Comparison of ENCODE assay signal across 18 cellular contexts in the genomic region with DNA sequence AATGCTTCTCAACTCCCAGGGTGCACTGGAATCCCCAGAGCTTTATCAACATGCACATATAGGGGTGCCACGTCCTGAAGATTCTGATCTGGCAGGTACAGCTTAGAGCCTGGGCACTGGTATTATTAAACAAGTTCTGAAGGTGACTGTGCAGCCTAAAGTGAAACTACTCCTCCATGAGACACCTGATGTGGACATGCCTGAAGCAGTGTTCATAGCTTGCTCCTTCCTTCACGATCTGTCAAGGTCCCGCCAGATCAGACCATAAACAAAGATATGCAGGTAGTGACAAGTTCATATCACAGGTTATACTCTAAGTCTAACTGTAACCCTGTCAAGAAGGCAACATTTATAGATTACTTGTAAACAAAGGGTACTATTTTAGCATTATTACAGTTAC.
DNase-seq lines count a peak whose midpoint lies in the region; ATAC-seq and TF ChIP-seq lines count a peak whose summit lies in the region.
"Had no signal": no experiment of that assay in that cellular context is flagged by ENCODE, and none has a peak within 500 bp of the region (broad histone marks: within the 10 kb centered on the region; RNA-seq: fewer than 3 reads in every experiment).

No MANE protein-coding gene starts in this region.

- peaks cover 61% of the 10 kb centered on the region for H3K36me3 ChIP-seq in osteoblast (ENCODE audit: insufficient read depth, low read length)

- DNase-seq in NCI-H82 (lab: John Stamatoyannopoulos, UW) (peak; percentile 75), NCI-H82 treated with DMSO at 0.1 percent for 48 hours (lab: John Stamatoyannopoulos, UW; ENCODE audit: unreplicated experiment) (no peak), HPDE6-E6E7 (ENCODE audit: extremely low spot score) (peak; percentile 76), osteoblast (ENCODE audit: insufficient read length, low spot score, missing footprints) (no peak), NOMO-1 (lab: John Stamatoyannopoulos, UW; ENCODE audit: unreplicated experiment in 2 of 2) (no peak), NCI-H2107 (lab: John Stamatoyannopoulos, UW) (no peak)
- DNase-seq in stimulated activated CD4-positive, alpha-beta T cell treated with anti-CD3 and anti-CD28 coated beads, Interleukin-1b, Interleukin-23, amount 100 ng/mL, for 48 hours = no peak
- DNase-seq: CD8-positive, alpha-beta memory T cell; DND-41; GF-D8; MV-4-11; NCI-H1417 treated with DMSO at 0.1 percent for 48 hours; NCI-H2081; NCI-H2227 treated with DMSO at 0.1 percent for 48 hours; NCI-H524 treated with DMSO at 0.1 percent for 48 hours had no signal

- peaks cover 35% of the 10 kb centered on the region for H3K79me2 ChIP-seq in osteoblast (ENCODE audit: insufficient read depth, low read length)

- H3K4me1 ChIP-seq in osteoblast (ENCODE audit: insufficient read depth, low read length) = peaks cover 16% of the 10 kb centered on the region

- no peak overlapping the region for H3K4me2 ChIP-seq in osteoblast (ENCODE audit: insufficient read depth, low read length)
- H3K4me2 ChIP-seq: BLaER1 had no signal

- H3K27ac ChIP-seq in osteoblast (ENCODE audit: low read depth, low read length) = peak overlapping the region; percentile 18
- H3K27ac ChIP-seq: 22Rv1, BLaER1 had no signal

- H2AFZ ChIP-seq in osteoblast (ENCODE audit: low read length) = no peak overlapping the region

- no peak for TF ChIP-seq CTCF in osteoblast (IDR thresholded peaks at IDR 0.05; ENCODE audit: extremely low read depth, low read depth, low read length)

- no peak overlapping the region for H3K4me3 ChIP-seq in osteoblast (ENCODE audit: insufficient read depth, low read length)
- H3K4me3 ChIP-seq: BLaER1 had no signal

- peaks cover 23% of the 10 kb centered on the region for H4K20me1 ChIP-seq in osteoblast (ENCODE audit: insufficient read depth, low read length)
- H4K20me1 ChIP-seq: BLaER1 had no signal

- no peaks in the 10 kb centered on the region for H3K27me3 ChIP-seq in osteoblast (ENCODE audit: insufficient read depth, low read length)
- H3K27me3 ChIP-seq: BLaER1 had no signal

- ATAC-seq in esophagus mucosa = peak; percentile 81

- no peaks in the 10 kb centered on the region for H3K9me3 ChIP-seq in osteoblast (ENCODE audit: low read depth, low read length)
- H3K9me3 ChIP-seq: BLaER1 had no signal

Comparison
In these comparisons a context has a peak if more than half of its experiments do, and no peak if none do; other contexts are left out.
1. DNase-seq: peak in NCI-H82 (single experiment) and HPDE6-E6E7 (single experiment); none in NCI-H82 treated with DMSO at 0.1 percent for 48 hours (single experiment), osteoblast (single experiment), stimulated activated CD4-positive, alpha-beta T cell treated with anti-CD3 and anti-CD28 coated beads, Interleukin-1b, Interleukin-23, amount 100 ng/mL, for 48 hours (single experiment), NOMO-1 (0 of 2) and NCI-H2107 (single experiment).